ENCODE assay signal across 25 cellular contexts in the genomic region with DNA sequence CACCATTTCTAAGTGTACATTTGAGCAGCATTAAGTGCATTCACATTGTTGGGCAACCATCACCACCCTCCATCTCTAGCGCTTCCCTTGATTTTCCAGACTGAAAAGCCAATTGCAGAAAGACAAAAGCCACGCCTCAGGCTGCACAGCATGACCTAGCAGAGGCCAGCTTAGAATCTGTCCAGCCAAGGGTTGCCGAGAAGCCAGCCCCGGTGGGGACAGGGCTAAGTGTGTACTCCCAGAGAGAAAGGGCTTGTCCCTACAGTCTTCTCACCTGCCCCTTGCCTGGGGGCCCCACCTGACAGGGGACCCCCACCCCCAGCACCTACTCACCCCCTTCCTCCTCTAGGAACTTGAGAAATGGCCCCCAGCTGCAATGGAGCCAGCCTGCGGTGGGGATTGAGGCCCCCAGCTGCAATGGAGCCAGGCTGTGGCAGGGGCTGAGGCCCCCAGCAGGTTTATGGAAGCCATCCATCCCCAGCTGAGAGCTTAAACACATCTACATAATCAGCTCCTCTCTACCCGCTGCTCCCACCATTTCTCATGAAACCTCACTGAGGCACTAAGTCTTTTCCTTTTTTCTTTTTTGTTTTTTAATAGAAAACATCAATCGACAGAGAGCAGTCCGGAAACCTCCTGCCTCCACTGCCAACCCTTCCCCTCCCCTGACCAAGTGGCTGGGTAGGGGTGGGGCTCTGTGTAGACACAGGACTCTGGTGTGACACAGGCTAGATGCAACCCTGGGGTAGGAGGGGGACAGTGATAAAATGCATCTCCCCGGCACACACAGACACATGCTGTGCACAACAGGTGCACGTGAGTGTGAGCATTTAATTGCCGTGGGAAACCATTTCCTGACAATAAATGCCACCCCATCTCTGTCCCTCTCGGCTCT.
"Had no signal": no experiment of that assay in that cellular context is flagged by ENCODE, and none has a peak within 500 bp of the region (broad histone marks: within the 10 kb centered on the region; RNA-seq: fewer than 3 reads in every experiment).

No MANE protein-coding gene starts in this region.

- H3K36me3 ChIP-seq: ovary, right lobe of liver, suprapubic skin, transverse colon, uterus had no signal

- H3K36me3 Mint-ChIP-seq: activated naive CD8-positive, alpha-beta T cell treated with anti-CD3 and anti-CD28 coated beads, Interleukin-2, amount 10 ng/mL, durations not matched to agents 7 days and 5 days; memory B cell; naive B cell had no signal

- H3K4me3 ChIP-seq: body of pancreas, mucosa of descending colon, ovary, right lobe of liver, suprapubic skin, transverse colon, uterus had no signal

- H3K4me3 Mint-ChIP-seq: activated naive CD8-positive, alpha-beta T cell treated with anti-CD3 and anti-CD28 coated beads, Interleukin-2, amount 10 ng/mL, durations not matched to agents 7 days and 5 days; activated T-helper 1 cell treated with anti-CD3 and anti-CD28 coated beads, Interleukin-12 subunit alpha, Interleukin-12 subunit beta, Interleukin-2, Interleukin-4 antibody, amounts not matched to agents 30 ng/mL and 10 ng/mL and 1 ng/mL, durations not matched to agents 14 hours and 24 hours and 36 hours; memory B cell; naive B cell; stimulated activated naive CD8-positive, alpha-beta T cell treated with anti-CD3 and anti-CD28 coated beads, Interleukin-15, amount 100 ng/mL, for 72 hours had no signal

- H3K27ac ChIP-seq: body of pancreas, epithelial cell of prostate, ovary, right lobe of liver, suprapubic skin, transverse colon, uterus, VCaP had no signal

- ATAC-seq: body of pancreas; mucosa of descending colon; right lobe of liver; stimulated activated naive CD8-positive, alpha-beta T cell treated with anti-CD3 and anti-CD28 coated beads, Interleukin-15, amount 100 ng/mL, for 72 hours had no signal

- H3K27ac Mint-ChIP-seq: activated naive CD8-positive, alpha-beta T cell treated with anti-CD3 and anti-CD28 coated beads, Interleukin-2, amount 10 ng/mL, durations not matched to agents 7 days and 5 days; activated T-helper 1 cell treated with anti-CD3 and anti-CD28 coated beads, Interleukin-12 subunit alpha, Interleukin-12 subunit beta, Interleukin-2, Interleukin-4 antibody, amounts not matched to agents 30 ng/mL and 10 ng/mL and 1 ng/mL, durations not matched to agents 14 hours and 24 hours and 36 hours; memory B cell; naive B cell had no signal

- H3K4me1 Mint-ChIP-seq: stimulated activated naive CD8-positive, alpha-beta T cell treated with anti-CD3 and anti-CD28 coated beads, Interleukin-15, amount 100 ng/mL, for 72 hours had no signal

- DNase-seq: activated CD4-positive, alpha-beta T cell treated with anti-CD3 and anti-CD28 coated beads for 1 hour; activated CD4-positive, alpha-beta T cell treated with anti-CD3 and anti-CD28 coated beads, Interleukin-2, amount 50 U/mL, for 48 hours; activated naive CD8-positive, alpha-beta T cell treated with anti-CD3 and anti-CD28 coated beads, Interleukin-2, amount 10 ng/mL, durations not matched to agents 7 days and 5 days; activated T-cell treated with anti-CD3 and anti-CD28 coated beads for 4 hours; body of pancreas; dermis blood vessel endothelial cell; foreskin melanocyte; glutamatergic neuron; hypothalamus; mucosa of descending colon; naive B cell; ovary; right lobe of liver; small intestine; stimulated activated CD4-positive, alpha-beta T cell treated with anti-CD3 and anti-CD28 coated beads, Interleukin-15, amount 100 ng/mL, for 24 hours; stimulated activated CD4-positive, alpha-beta T cell treated with anti-CD3 and anti-CD28 coated beads, Interleukin-4, amount 100 ng/mL, for 1 hour; stimulated activated naive CD8-positive, alpha-beta T cell treated with anti-CD3 and anti-CD28 coated beads, Interleukin-15, amount 100 ng/mL, for 72 hours; T-helper 2 cell; transverse colon; uterus had no signal

- H3K9me3 ChIP-seq: body of pancreas, mucosa of descending colon, ovary, right lobe of liver, suprapubic skin, transverse colon, uterus had no signal

- H3K9me3 Mint-ChIP-seq: activated naive CD8-positive, alpha-beta T cell treated with anti-CD3 and anti-CD28 coated beads, Interleukin-2, amount 10 ng/mL, durations not matched to agents 7 days and 5 days; activated T-helper 1 cell treated with anti-CD3 and anti-CD28 coated beads, Interleukin-12 subunit alpha, Interleukin-12 subunit beta, Interleukin-2, Interleukin-4 antibody, amounts not matched to agents 30 ng/mL and 10 ng/mL and 1 ng/mL, durations not matched to agents 14 hours and 24 hours and 36 hours had no signal

- H3K27me3 ChIP-seq: body of pancreas, ovary, right lobe of liver, uterus had no signal

- H3K4me1 ChIP-seq: body of pancreas, right lobe of liver, suprapubic skin, transverse colon, uterus had no signal
